In the genomic region with DNA sequence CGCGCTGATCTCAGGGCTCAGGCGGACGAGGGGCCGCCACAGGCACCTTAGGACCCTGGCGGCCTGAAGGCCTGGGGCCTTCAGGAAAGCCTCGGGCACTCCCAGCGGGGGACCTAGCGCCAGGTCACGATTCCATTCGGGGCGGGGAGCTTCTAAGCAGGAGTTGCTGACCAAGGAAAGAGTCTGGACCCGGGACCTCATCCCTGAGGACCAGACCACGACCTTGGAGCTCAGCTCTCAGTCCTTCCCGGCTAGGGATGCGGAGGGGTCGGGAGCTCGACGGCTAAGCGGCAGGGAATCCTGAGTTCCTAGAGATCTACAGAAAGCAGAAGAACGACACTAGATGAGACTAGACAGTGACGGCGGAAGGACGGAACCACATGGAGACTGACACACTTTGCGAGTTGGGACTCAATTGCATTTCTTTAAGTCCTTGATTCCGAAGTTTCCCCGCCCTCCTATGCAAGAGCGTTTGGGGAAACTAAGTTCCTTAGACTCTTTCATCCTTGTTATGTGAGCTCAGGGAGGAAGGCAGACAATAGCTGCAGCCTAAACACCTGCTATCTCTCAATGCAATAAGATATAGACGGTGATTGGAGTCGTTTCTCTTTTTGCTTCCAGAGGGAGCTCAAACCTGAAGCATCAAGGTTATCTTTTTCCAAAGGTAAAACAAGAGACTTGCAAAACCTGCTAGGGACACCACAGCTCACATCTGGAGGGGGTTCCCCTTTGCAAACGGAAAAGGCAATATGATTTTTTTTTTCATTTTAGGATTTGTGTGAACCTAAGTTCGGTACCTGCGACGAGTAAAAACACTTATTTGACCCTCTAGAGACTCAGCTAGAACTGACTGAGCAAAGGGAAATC, we compare ENCODE assay signal across 8 cellular contexts. TPM values are rescaled to one million over a fixed set of nuclear protein-coding genes. Genes with fewer than 3 reads are reported as not detected.
DNase-seq lines count a peak whose midpoint lies in the region; ATAC-seq and TF ChIP-seq lines count a peak whose summit lies in the region.
"Had no signal": no experiment of that assay in that cellular context is flagged by ENCODE, and none has a peak within 500 bp of the region (broad histone marks: within the 10 kb centered on the region; RNA-seq: fewer than 3 reads in every experiment).

No MANE protein-coding gene starts in this region.

- peak overlapping the region; percentile 51 for H3K9ac ChIP-seq in HUES6 (ENCODE audit: low read length)

- no peak for TF ChIP-seq CTCF in GM10266 (IDR thresholded peaks at IDR 0.05; ENCODE audit: control insufficient read depth, insufficient read depth, low read depth, missing control alignments)
- TF ChIP-seq CTCF in glutamatergic neuron (IDR thresholded peaks at IDR 0.05; ENCODE audit: partially characterized antibody, unreplicated experiment), result no peak
- TF ChIP-seq CTCF in progenitor cell of endocrine pancreas (IDR thresholded peaks at IDR 0.05; ENCODE audit: unreplicated experiment), result no peak
- no peak for TF ChIP-seq CTCF in ascending aorta (IDR thresholded peaks at IDR 0.05)

- no peaks in the 10 kb centered on the region for H3K36me3 Mint-ChIP-seq in glutamatergic neuron (ENCODE audit: unreplicated experiment)
- H3K36me3 Mint-ChIP-seq in progenitor cell of endocrine pancreas (ENCODE audit: insufficient read depth), result no peaks in the 10 kb centered on the region

- H3K27ac ChIP-seq in HUES6 (ENCODE audit: low read depth, low read length) (no peak overlapping the region), ascending aorta (no peak overlapping the region)

- peaks cover 30% of the 10 kb centered on the region for H3K4me1 ChIP-seq in HUES6 (ENCODE audit: control insufficient read depth, insufficient read depth, low read length)
- no peaks in the 10 kb centered on the region for H3K4me1 ChIP-seq in ascending aorta

- H3K27me3 Mint-ChIP-seq in glutamatergic neuron (ENCODE audit: unreplicated experiment) (peaks cover 36% of the 10 kb centered on the region), progenitor cell of endocrine pancreas (peaks cover 77% of the 10 kb centered on the region)

- H3K4me3 Mint-ChIP-seq in glutamatergic neuron (ENCODE audit: unreplicated experiment) (peak overlapping the region; percentile 68), progenitor cell of endocrine pancreas (ENCODE audit: low read depth) (peak overlapping the region; percentile 66)

- no peak for ATAC-seq in GM21576 (IDR thresholded peaks at IDR 0.05; ENCODE audit: unreplicated experiment)

- H3K27me3 ChIP-seq in HUES6 (ENCODE audit: control insufficient read depth, insufficient read depth, low read length) (peaks cover 100% of the 10 kb centered on the region), ascending aorta (peaks cover 14% of the 10 kb centered on the region)

- intact Hi-C loops in ascending aorta (cut with DNase I), result no loop called here

- H3K4me3 ChIP-seq in HUES6 (ENCODE audit: low read depth, low read length), result peak overlapping the region; percentile 64
- H3K4me3 ChIP-seq in ascending aorta, result no peak overlapping the region

- H3K36me3 ChIP-seq in HUES6 (ENCODE audit: control insufficient read depth, insufficient read depth, low read length) (no peaks in the 10 kb centered on the region), ascending aorta (no peaks in the 10 kb centered on the region)

- in situ Hi-C loops in KBM-7 (cut with MboI; ENCODE audit: low pct_unique_long_range_greater_than_20kb, low sequenced_read_pairs), result no loop called here

- peaks cover 9% of the 10 kb centered on the region for H3K4me1 Mint-ChIP-seq in glutamatergic neuron (ENCODE audit: low read depth, unreplicated experiment)
- peaks cover 21% of the 10 kb centered on the region for H3K4me1 Mint-ChIP-seq in progenitor cell of endocrine pancreas (ENCODE audit: low read depth)

- peak; percentile 20 for DNase-seq in GM10266 (ENCODE audit: extremely low spot score)
- DNase-seq in glutamatergic neuron, result peak; percentile 30
- no peak for DNase-seq in progenitor cell of endocrine pancreas (ENCODE audit: low spot score, unreplicated experiment)
- no peak for DNase-seq in KBM-7
- no peak for DNase-seq in ascending aorta (ENCODE audit: low spot score in 2 of 2)
- DNase-seq: anterior cingulate cortex had no signal

- H3K9me3 Mint-ChIP-seq in glutamatergic neuron (ENCODE audit: unreplicated experiment) (peaks cover 17% of the 10 kb centered on the region), progenitor cell of endocrine pancreas (ENCODE audit: low read depth) (no peaks in the 10 kb centered on the region)

- H3K27ac Mint-ChIP-seq in glutamatergic neuron (ENCODE audit: unreplicated experiment) (peak overlapping the region; percentile 7), progenitor cell of endocrine pancreas (no peak overlapping the region)

- H3K9me3 ChIP-seq in HUES6 (ENCODE audit: control insufficient read depth, insufficient read depth, low read depth, low read length), result no peaks in the 10 kb centered on the region
- H3K9me3 ChIP-seq in ascending aorta, result no peaks in the 10 kb centered on the region

RNA-seq across cellular contexts. Expression of a gene that starts 9.7 kb away (rescaled TPM):
- total RNA-seq in glutamatergic neuron (ENCODE audit: unreplicated experiment) (0.39 TPM), progenitor cell of endocrine pancreas (6.3 and 10.6 TPM in 2 replicates), ascending aorta (0.85 TPM)

RNA-seq across cellular contexts. Expression of a gene that starts 11.7 kb away (rescaled TPM):
- total RNA-seq in glutamatergic neuron (ENCODE audit: unreplicated experiment), result 0.37 TPM
- total RNA-seq in progenitor cell of endocrine pancreas, result 34.8 and 35.4 TPM in 2 replicates
- total RNA-seq in ascending aorta, result 8.0 TPM

Comparison
In these comparisons a context has a peak if more than half of its experiments do, and no peak if none do; other contexts are left out.
1. DNase-seq: peak in GM10266 (single experiment) and glutamatergic neuron (single experiment); none in progenitor cell of endocrine pancreas (single experiment), KBM-7 (single experiment) and ascending aorta (0 of 2).